1 cellular context compared by ENCODE assay signal in genomic region chr19:34970185-34970780, GRCh38. TPM values are rescaled to one million over a fixed set of nuclear protein-coding genes. Genes with fewer than 3 reads are reported as not detected.
"Had no signal": no experiment of that assay in that cellular context is flagged by ENCODE, and none has a peak within 500 bp of the region (broad histone marks: within the 10 kb centered on the region; RNA-seq: fewer than 3 reads in every experiment).

No MANE protein-coding gene starts in this region.

RNA-seq across cellular contexts. Expression of gene ZNF30, which starts 43.6 kb away (rescaled TPM):
- total RNA-seq: OCI-LY7 had no signal
